ENCODE assay signal across 29 cellular contexts in the genomic region with DNA sequence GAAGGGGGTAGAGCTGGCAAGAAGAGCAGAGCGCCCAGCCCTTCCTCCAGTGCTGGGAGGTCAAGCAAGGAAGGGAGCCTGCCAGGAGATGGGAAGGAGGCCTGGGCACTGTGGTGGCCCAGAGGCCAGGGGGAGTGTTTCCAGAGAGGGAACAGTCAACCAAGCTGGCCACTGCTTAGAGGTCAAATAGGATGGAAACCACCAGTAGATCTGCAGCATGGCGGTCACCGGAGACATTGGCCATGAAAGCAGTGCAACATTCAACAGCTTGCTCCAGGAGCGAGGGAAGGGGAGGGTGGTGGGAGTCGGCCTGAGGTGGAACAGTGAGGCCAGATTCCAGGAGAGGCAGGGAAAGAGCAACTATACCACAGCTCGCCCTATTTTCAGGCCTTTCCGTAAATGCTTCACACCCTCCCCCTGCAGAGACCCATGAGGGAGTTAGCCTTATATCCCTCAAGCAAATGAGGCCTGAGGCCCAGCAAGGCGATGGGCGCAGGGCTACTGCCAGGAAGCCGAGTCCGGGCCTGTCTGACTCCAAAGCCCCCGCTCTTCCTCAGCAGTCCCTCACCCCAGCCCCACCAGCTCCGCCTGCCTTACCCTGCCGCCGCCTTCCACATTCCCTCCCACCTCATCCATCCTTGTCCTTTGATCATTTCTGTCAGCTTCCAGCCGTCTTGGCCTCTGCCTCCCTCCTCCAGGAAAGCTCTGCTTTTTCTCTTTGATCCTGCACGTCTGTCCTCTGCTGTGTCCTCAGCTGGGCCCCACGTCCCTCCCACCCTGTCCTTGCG. TPM values are rescaled to one million over a fixed set of nuclear protein-coding genes. Genes with fewer than 3 reads are reported as not detected.
DNase-seq lines count a peak whose midpoint lies in the region; ATAC-seq, FAIRE-seq and TF ChIP-seq lines count a peak whose summit lies in the region.
"Had no signal": no experiment of that assay in that cellular context is flagged by ENCODE, and none has a peak within 500 bp of the region (broad histone marks: within the 10 kb centered on the region; RNA-seq: fewer than 3 reads in every experiment).

No MANE protein-coding gene starts in this region.

- POLR2A ChIA-PET in K562 (lab: Yijun Ruan, JAX), result interaction anchor here (0.9 to 1.1 kb wide), 2 partner anchors 15 to 137 kb away, joined by 3 to 5 read pairs; no protein-coding TSS in a partner anchor

- no peak for TF ChIP-seq EP300 in K562 (IDR thresholded peaks at IDR 0.05; ENCODE audit: low read length)

- BruUV-seq in K562 (replicated peaks; lab: Mats Ljungman, UMichigan), result no TSS peak

- H3K36me3 Mint-ChIP-seq in endothelial cell (ENCODE audit: low read depth, unreplicated experiment) (no peaks in the 10 kb centered on the region), nephron (ENCODE audit: low read depth) (no peaks in the 10 kb centered on the region), type B pancreatic cell (no peaks in the 10 kb centered on the region)
- H3K36me3 Mint-ChIP-seq: activated naive CD4-positive, alpha-beta T cell treated with anti-CD3 and anti-CD28 coated beads, Interleukin-2, amount 50 U/mL, for 72 hours had no signal

- 6% methylated on average over 16 of the region's 19 CpGs for WGBS in K562 (ENCODE audit: insufficient coverage, low coverage, missing lambda C conversion rate)

- FAIRE-seq in K562 (lab: Jason Lieb, UNC), result no peak
- FAIRE-seq: endometrium, islet of Langerhans had no signal

- TF ChIP-seq CTCF in K562 (IDR thresholded peaks at IDR 0.05 in 2 of 3, conservative IDR thresholded peaks at IDR 0.05 in 1 of 3; ENCODE audit: insufficient read depth in 2 of 3, low read depth in 1 of 3, low read length in 3 of 3) (no peak), endothelial cell (IDR thresholded peaks at IDR 0.05; ENCODE audit: unreplicated experiment) (no peak), nephron (IDR thresholded peaks at IDR 0.05; ENCODE audit: unreplicated experiment in 3 of 3) (no peak), type B pancreatic cell (conservative IDR thresholded peaks at IDR 0.05) (no peak)

- H3K79me2 ChIP-seq in K562 (ENCODE audit: control insufficient read depth, insufficient read depth, low read length), result no peaks in the 10 kb centered on the region

- in situ Hi-C loops in K562 (cut with MboI), result no loop called here

- peaks cover 9% of the 10 kb centered on the region for H3K27me3 Mint-ChIP-seq in endothelial cell (ENCODE audit: unreplicated experiment)
- peaks cover 11% of the 10 kb centered on the region for H3K27me3 Mint-ChIP-seq in nephron (ENCODE audit: low read depth)
- no peaks in the 10 kb centered on the region for H3K27me3 Mint-ChIP-seq in type B pancreatic cell
- H3K27me3 Mint-ChIP-seq: activated CD8-positive, alpha-beta T cell treated with anti-CD3 and anti-CD28 coated beads for 36 hours had no signal

- H3K36me3 ChIP-seq in K562 (ENCODE audit: control insufficient read depth, insufficient read depth, low read length), result no peaks in the 10 kb centered on the region
- H3K36me3 ChIP-seq: neutrophil, stomach, transverse colon had no signal

- H3K9me3 ChIP-seq in K562 (replicated peaks; ENCODE audit: control insufficient read depth, insufficient read depth, low read depth, low read length), result no peaks in the 10 kb centered on the region
- H3K9me3 ChIP-seq: neutrophil, stomach, transverse colon had no signal

- TF ChIP-seq POLR2A in K562 (conservative IDR thresholded peaks at IDR 0.05), result no peak

- H4K20me1 ChIP-seq in K562 (replicated peaks; ENCODE audit: control insufficient read depth, insufficient read depth, low read length), result peaks cover 5% of the 10 kb centered on the region; the same call in 1 of the 2 replicates

- H3K4me2 ChIP-seq in K562 (ENCODE audit: insufficient read depth, low read length), result no peak overlapping the region

- intact Hi-C loops in K562 (cut with micrococcal nuclease) (no loop called here), left colon (cut with DNase I, micrococcal nuclease) (no loop called here)

- no peak for TF ChIP-seq RAD21 in K562 (CRISPR knock-in tag; conservative IDR thresholded peaks at IDR 0.05 in 1 of 2, IDR thresholded peaks at IDR 0.05 in 1 of 2)

- CTCF ChIA-PET in K562 (lab: Yijun Ruan, JAX; ENCODE audit: low intra/inter-chr PET ratio), result no interaction called here

- H3K27ac ChIP-seq in K562 (ENCODE audit: extremely low read depth, low read depth, low read length), result no peak overlapping the region
- H3K27ac ChIP-seq: C4-2B, neutrophil had no signal

- H3K27me3 ChIP-seq in K562 (ENCODE audit: control insufficient read depth in 2 of 2, insufficient read depth in 2 of 2, low read length in 2 of 2), result peaks cover 9 to 84% of the 10 kb centered on the region in 2 experiments; a peak in 4 of 5 replicates
- H3K27me3 ChIP-seq: transverse colon had no signal

- peaks cover 0 to 4% of the 10 kb centered on the region in 2 experiments; a peak in 1 of 5 replicates for H3K4me1 ChIP-seq in K562 (replicated peaks in 1 of 2; ENCODE audit: control insufficient read depth in 2 of 2, insufficient read depth in 2 of 2, low read length in 2 of 2)

- no peak overlapping the region for H2AFZ ChIP-seq in K562 (ENCODE audit: low read depth, low read length)

- H3K27ac Mint-ChIP-seq in endothelial cell (ENCODE audit: unreplicated experiment) (peak overlapping the region; percentile 14), nephron (peak overlapping the region; percentile 45 to 84 (median 54)), type B pancreatic cell (peak overlapping the region; percentile 61)
- H3K27ac Mint-ChIP-seq: activated CD8-positive, alpha-beta T cell treated with anti-CD3 and anti-CD28 coated beads for 36 hours; dendritic cell treated with granulocyte-macrophage colony-stimulating factor and Interleukin-4, amounts not matched to agents 40 ng/mL and 50 ng/mL, for 4 days; progenitor cell of endocrine pancreas; T-helper 17 cell had no signal

- H3K4me3 ChIP-seq in K562, result no peak overlapping the region
- H3K4me3 ChIP-seq: stomach, transverse colon had no signal

- H3K9me1 ChIP-seq in K562 (ENCODE audit: control insufficient read depth, insufficient read depth, low read length), result no peaks in the 10 kb centered on the region

- H3K9me3 Mint-ChIP-seq in endothelial cell (ENCODE audit: unreplicated experiment), result no peaks in the 10 kb centered on the region
- H3K9me3 Mint-ChIP-seq in nephron, result no peaks in the 10 kb centered on the region
- no peaks in the 10 kb centered on the region for H3K9me3 Mint-ChIP-seq in type B pancreatic cell
- H3K9me3 Mint-ChIP-seq: activated CD8-positive, alpha-beta T cell treated with anti-CD3 and anti-CD28 coated beads for 36 hours; activated naive CD4-positive, alpha-beta T cell treated with anti-CD3 and anti-CD28 coated beads, Interleukin-2, amount 50 U/mL, for 72 hours; dendritic cell treated with granulocyte-macrophage colony-stimulating factor and Interleukin-4, amounts not matched to agents 40 ng/mL and 50 ng/mL, for 4 days had no signal

- H3K4me1 Mint-ChIP-seq in endothelial cell (ENCODE audit: unreplicated experiment) (no peaks in the 10 kb centered on the region), nephron (peaks cover 64% of the 10 kb centered on the region), type B pancreatic cell (ENCODE audit: unreplicated experiment) (peaks cover 45% of the 10 kb centered on the region)
- H3K4me1 Mint-ChIP-seq: T-helper 17 cell had no signal

- ATAC-seq in K562, result no peak
- ATAC-seq in left colon, result no peak
- ATAC-seq: activated CD4-positive, CD25-positive, alpha-beta regulatory T cell treated with anti-CD3 and anti-CD28 coated beads, Interleukin-2, amount 50 U/mL, for 24 hours; activated CD8-positive, alpha-beta T cell treated with anti-CD3 and anti-CD28 coated beads for 36 hours; activated naive CD4-positive, alpha-beta T cell treated with anti-CD3 and anti-CD28 coated beads, Interleukin-2, amount 50 U/mL, for 72 hours; SK-N-SH treated with all-trans-retinoic acid at 6 μM for 48 hours; T-helper 17 cell had no signal

- DNase-seq in K562 (ENCODE audit: extremely low read depth in 1 of 4, low spot score in 3 of 4) (no peak), endothelial cell (ENCODE audit: low spot score) (no peak), type B pancreatic cell (ENCODE audit: extremely low spot score, unreplicated experiment) (no peak), NCI-H446 (lab: John Stamatoyannopoulos, UW) (no peak), left colon (no peak), kidney glomerular epithelial cell (lab: John Stamatoyannopoulos, UW) (no peak)
- DNase-seq: activated CD8-positive, alpha-beta T cell treated with anti-CD3 and anti-CD28 coated beads for 36 hours; aorta; central memory CD4-positive, alpha-beta T cell; DMS79; GF-D8; NCI-H1436 treated with DMSO at 0.1 percent for 48 hours; NCI-H446 treated with DMSO at 0.1 percent for 48 hours; stimulated activated CD8-positive, alpha-beta memory T cell treated with anti-CD3 and anti-CD28 coated beads, Interleukin-4, amount 100 ng/mL, for 48 hours; stomach; T-helper 17 cell; transverse colon had no signal

- no peak overlapping the region for H3K9ac ChIP-seq in K562 (ENCODE audit: insufficient read depth in 1 of 2, low read depth in 2 of 2, low read length in 2 of 2)

- H3K4me3 Mint-ChIP-seq in endothelial cell (ENCODE audit: unreplicated experiment), result no peak overlapping the region
- H3K4me3 Mint-ChIP-seq in nephron, result peak overlapping the region in 1 of 3 experiments; percentile 12
- H3K4me3 Mint-ChIP-seq in type B pancreatic cell, result peak overlapping the region; percentile 25
- H3K4me3 Mint-ChIP-seq: activated CD8-positive, alpha-beta T cell treated with anti-CD3 and anti-CD28 coated beads for 36 hours; dendritic cell treated with granulocyte-macrophage colony-stimulating factor and Interleukin-4, amounts not matched to agents 40 ng/mL and 50 ng/mL, for 4 days; T-helper 17 cell had no signal

RNA-seq across cellular contexts. Expression of a gene that starts 17.0 kb away (rescaled TPM):
- 0.23 TPM in 1 of 2 replicates, not detected in the other for total RNA-seq in K562 (2011; cell fraction: chromatin; rRNA removed; ENCODE audit: low replicate concordance)
- total RNA-seq in K562 (2011; cell fraction: nucleolus; rRNA removed), result 0.13 and 0.17 TPM in 2 replicates
- 0.07 TPM in 1 of 2 replicates, not detected in the other for total RNA-seq in K562 (2011; cell fraction: nucleoplasm; rRNA removed)
- total RNA-seq in K562 (2014; rRNA removed), result 0.08 and 0.09 TPM in 2 replicates
- total RNA-seq in K562 (2014; rRNA removed; fragmentation: Illumina TruSeq; extraction: Trizol), result not detected in 2 replicates
- 0.04 TPM in 1 of 2 replicates, not detected in the other for total RNA-seq in K562 (2015; rRNA removed; fragmentation: Illumina TruSeq; extraction: Trizol)
- 0.13 and 0.20 TPM in 2 replicates for total RNA-seq in K562 (2021)
- polyA plus RNA-seq in K562 (2011; rRNA removed), result 0.06 TPM in 1 of 2 replicates, not detected in the other
- polyA plus RNA-seq in K562 (2011; cell fraction: cytosol; rRNA removed), result 0.19 TPM in 1 of 2 replicates, not detected in the other
- polyA plus RNA-seq in K562 (2011; cell fraction: nucleus; rRNA removed), result 0.06 TPM in 1 of 2 replicates, not detected in the other
- polyA plus RNA-seq in K562 (2012), result 0.01 and 0.04 TPM in 2 replicates
- not detected in 2 replicates for polyA plus RNA-seq in K562 (2014; fragmentation: Illumina TruSeq; extraction: Trizol)
- under 1 TPM in 1 of 2 experiments, not detected in 1; 0.01 TPM for polyA plus RNA-seq in K562 (2014; fragmentation: Nextera tagmentation; extraction: Ambion mirVana)
- polyA plus RNA-seq in K562 (2014; rRNA removed), result 0.08 TPM in 1 of 2 replicates, not detected in the other
- polyA minus RNA-seq in K562 (2011; rRNA and poly(A)+ RNA removed), result not detected in 2 replicates
- polyA minus RNA-seq in K562 (2011; cell fraction: cytosol; rRNA and poly(A)+ RNA removed), result not detected in 2 replicates
- 0.13 TPM in 1 of 2 replicates, not detected in the other for polyA minus RNA-seq in K562 (2011; cell fraction: nucleus; rRNA and poly(A)+ RNA removed)
- total RNA-seq in endothelial cell (ENCODE audit: unreplicated experiment), result not detected
- total RNA-seq in type B pancreatic cell (ENCODE audit: low replicate concordance), result 2.7 and 7.7 TPM in 2 replicates
- total RNA-seq in left colon, result 1 to 10 TPM in 1 of 2 donors, under 1 TPM in 1; 0.79 to 1.5 TPM
- total RNA-seq: activated CD8-positive, alpha-beta T cell treated with anti-CD3 and anti-CD28 coated beads for 36 hours; activated naive CD4-positive, alpha-beta T cell treated with anti-CD3 and anti-CD28 coated beads, Interleukin-2, amount 50 U/mL, for 72 hours; lung microvascular endothelial cell; T-helper 17 cell had no signal
- polyA plus RNA-seq: fibroblast of lung had no signal

RNA-seq across cellular contexts. Expression of a gene that starts 54.6 kb away (rescaled TPM):
- 21.5 and 40.8 TPM in 2 replicates for total RNA-seq in K562 (2011; cell fraction: chromatin; rRNA removed; ENCODE audit: low replicate concordance)
- 40.7 and 47.7 TPM in 2 replicates for total RNA-seq in K562 (2011; cell fraction: nucleolus; rRNA removed)
- 48.1 and 75.0 TPM in 2 replicates for total RNA-seq in K562 (2011; cell fraction: nucleoplasm; rRNA removed)
- total RNA-seq in K562 (2014; rRNA removed), result 22.9 and 31.9 TPM in 2 replicates
- 21.9 and 22.2 TPM in 2 replicates for total RNA-seq in K562 (2014; rRNA removed; fragmentation: Illumina TruSeq; extraction: Trizol)
- 28.1 and 29.4 TPM in 2 replicates for total RNA-seq in K562 (2015; rRNA removed; fragmentation: Illumina TruSeq; extraction: Trizol)
- total RNA-seq in K562 (2021), result 37.4 and 42.8 TPM in 2 replicates
- 11.9 and 16.7 TPM in 2 replicates for polyA plus RNA-seq in K562 (2011; rRNA removed)
- 18.3 and 30.0 TPM in 2 replicates for polyA plus RNA-seq in K562 (2011; cell fraction: cytosol; rRNA removed)
- polyA plus RNA-seq in K562 (2011; cell fraction: nucleus; rRNA removed), result 5.5 and 8.8 TPM in 2 replicates
- polyA plus RNA-seq in K562 (2012), result 17.4 and 33.3 TPM in 2 replicates
- polyA plus RNA-seq in K562 (2014; fragmentation: Illumina TruSeq; extraction: Trizol), result 22.5 and 23.4 TPM in 2 replicates
- polyA plus RNA-seq in K562 (2014; fragmentation: Nextera tagmentation; extraction: Ambion mirVana), result 10 to 100 TPM; 19.3 to 47.3 TPM
- polyA plus RNA-seq in K562 (2014; rRNA removed), result 18.8 and 20.9 TPM in 2 replicates
- polyA minus RNA-seq in K562 (2011; rRNA and poly(A)+ RNA removed), result 18.6 and 24.3 TPM in 2 replicates
- 23.3 and 30.5 TPM in 2 replicates for polyA minus RNA-seq in K562 (2011; cell fraction: cytosol; rRNA and poly(A)+ RNA removed)
- 6.7 and 9.3 TPM in 2 replicates for polyA minus RNA-seq in K562 (2011; cell fraction: nucleus; rRNA and poly(A)+ RNA removed)
- total RNA-seq in endothelial cell (ENCODE audit: unreplicated experiment), result 23.8 TPM
- total RNA-seq in type B pancreatic cell (ENCODE audit: low replicate concordance), result 28.5 and 31.6 TPM in 2 replicates
- 10 to 100 TPM; 29.6 to 32.1 TPM for total RNA-seq in left colon
